ENCODE assay signal across 1 cellular context in genomic region chr12:122064034-122064777, GRCh38.
TF ChIP-seq lines count a peak whose summit lies in the region.

No MANE protein-coding gene starts in this region.

TF ChIP-seq in K562, 482 proteins besides CTCF, POLR2A, EP300 and RAD21 (continued from another document and continues in another):
- TF ChIP-seq, protein P1, sequence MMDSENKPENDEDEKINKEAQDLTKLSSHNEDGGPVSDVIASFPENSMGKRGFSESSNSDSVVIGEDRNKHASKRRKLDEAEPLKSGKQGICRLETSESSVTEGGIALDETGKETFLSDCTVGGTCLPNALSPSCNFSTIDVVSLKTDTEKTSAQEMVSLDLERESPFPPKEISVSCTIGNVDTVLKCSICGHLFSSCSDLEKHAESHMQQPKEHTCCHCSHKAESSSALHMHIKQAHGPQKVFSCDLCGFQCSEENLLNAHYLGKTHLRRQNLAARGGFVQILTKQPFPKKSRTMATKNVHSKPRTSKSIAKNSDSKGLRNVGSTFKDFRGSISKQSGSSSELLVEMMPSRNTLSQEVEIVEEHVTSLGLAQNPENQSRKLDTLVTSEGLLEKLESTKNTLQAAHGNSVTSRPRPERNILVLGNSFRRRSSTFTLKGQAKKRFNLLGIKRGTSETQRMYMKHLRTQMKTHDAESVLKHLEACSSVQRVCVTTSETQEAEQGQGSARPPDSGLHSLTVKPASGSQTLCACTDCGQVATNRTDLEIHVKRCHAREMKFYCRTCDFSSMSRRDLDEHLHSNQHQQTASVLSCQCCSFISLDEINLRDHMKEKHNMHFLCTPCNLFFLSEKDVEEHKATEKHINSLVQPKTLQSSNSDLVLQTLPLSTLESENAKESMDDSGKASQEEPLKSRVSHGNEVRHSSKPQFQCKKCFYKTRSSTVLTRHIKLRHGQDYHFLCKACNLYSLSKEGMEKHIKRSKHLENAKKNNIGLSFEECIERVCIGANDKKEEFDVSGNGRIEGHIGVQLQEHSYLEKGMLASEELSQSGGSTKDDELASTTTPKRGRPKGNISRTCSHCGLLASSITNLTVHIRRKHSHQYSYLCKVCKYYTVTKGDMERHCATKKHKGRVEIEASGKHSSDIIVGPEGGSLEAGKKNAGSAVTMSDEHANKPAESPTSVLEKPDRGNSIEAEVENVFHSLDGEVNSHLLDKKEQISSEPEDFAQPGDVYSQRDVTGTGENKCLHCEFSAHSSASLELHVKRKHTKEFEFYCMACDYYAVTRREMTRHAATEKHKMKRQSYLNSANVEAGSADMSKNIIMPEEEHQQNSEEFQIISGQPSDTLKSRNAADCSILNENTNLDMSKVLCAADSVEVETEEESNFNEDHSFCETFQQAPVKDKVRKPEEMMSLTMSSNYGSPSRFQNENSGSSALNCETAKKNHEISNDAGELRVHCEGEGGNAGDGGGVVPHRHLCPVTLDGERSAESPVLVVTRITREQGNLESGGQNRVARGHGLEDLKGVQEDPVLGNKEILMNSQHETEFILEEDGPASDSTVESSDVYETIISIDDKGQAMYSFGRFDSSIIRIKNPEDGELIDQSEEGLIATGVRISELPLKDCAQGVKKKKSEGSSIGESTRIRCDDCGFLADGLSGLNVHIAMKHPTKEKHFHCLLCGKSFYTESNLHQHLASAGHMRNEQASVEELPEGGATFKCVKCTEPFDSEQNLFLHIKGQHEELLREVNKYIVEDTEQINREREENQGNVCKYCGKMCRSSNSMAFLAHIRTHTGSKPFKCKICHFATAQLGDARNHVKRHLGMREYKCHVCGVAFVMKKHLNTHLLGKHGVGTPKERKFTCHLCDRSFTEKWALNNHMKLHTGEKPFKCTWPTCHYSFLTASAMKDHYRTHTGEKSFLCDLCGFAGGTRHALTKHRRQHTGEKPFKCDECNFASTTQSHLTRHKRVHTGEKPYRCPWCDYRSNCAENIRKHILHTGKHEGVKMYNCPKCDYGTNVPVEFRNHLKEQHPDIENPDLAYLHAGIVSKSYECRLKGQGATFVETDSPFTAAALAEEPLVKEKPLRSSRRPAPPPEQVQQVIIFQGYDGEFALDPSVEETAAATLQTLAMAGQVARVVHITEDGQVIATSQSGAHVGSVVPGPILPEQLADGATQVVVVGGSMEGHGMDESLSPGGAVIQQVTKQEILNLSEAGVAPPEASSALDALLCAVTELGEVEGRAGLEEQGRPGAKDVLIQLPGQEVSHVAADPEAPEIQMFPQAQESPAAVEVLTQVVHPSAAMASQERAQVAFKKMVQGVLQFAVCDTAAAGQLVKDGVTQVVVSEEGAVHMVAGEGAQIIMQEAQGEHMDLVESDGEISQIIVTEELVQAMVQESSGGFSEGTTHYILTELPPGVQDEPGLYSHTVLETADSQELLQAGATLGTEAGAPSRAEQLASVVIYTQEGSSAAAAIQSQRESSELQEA (IDR thresholded peaks at IDR 0.05; ENCODE audit: low read depth), result no peak
- TF ChIP-seq CBX2 (IDR thresholded peaks at IDR 0.05; ENCODE audit: insufficient read depth, low read length, poor library complexity, severe bottlenecking) (no peak), TFAM (CRISPR knock-in tag; conservative IDR thresholded peaks at IDR 0.05) (no peak), DDX20 (tag; IDR thresholded peaks at IDR 0.05; ENCODE audit: low read depth) (peak; percentile 76; the same call in 1 of the 2 replicates), MBD2 (IDR thresholded peaks at IDR 0.05; ENCODE audit: borderline replicate concordance, low read depth) (peak; percentile 87), NR2C1 (IDR thresholded peaks at IDR 0.05) (peak; percentile 81), NR2C1 (tag; IDR thresholded peaks at IDR 0.05) (peak; percentile 90), RBM22 (IDR thresholded peaks at IDR 0.05; ENCODE audit: low read depth, low read length, poor library complexity, severe bottlenecking) (no peak), ZNF583 (CRISPR knock-in tag; IDR thresholded peaks at IDR 0.05) (peak; percentile 92), ETV1 (tag; conservative IDR thresholded peaks at IDR 0.05; ENCODE audit: low read depth) (no peak; the same call in 1 of the 2 replicates), SMAD4 (CRISPR knock-in tag; conservative IDR thresholded peaks at IDR 0.05) (peak; percentile 92), BRD4 (IDR thresholded peaks at IDR 0.05) (peak; percentile 62; the same call in 1 of the 2 replicates), HDAC8 (tag; IDR thresholded peaks at IDR 0.05) (peak; percentile 97), PRPF4 (IDR thresholded peaks at IDR 0.05; ENCODE audit: insufficient read depth, low read depth, low read length, poor library complexity, severe bottlenecking) (no peak), ZFP30 (CRISPR knock-in tag; IDR thresholded peaks at IDR 0.05; ENCODE audit: borderline replicate concordance) (no peak), ZNF79 (CRISPR knock-in tag; IDR thresholded peaks at IDR 0.05; ENCODE audit: low read depth) (peak; percentile 57; the same call in 1 of the 2 replicates), YBX1 (IDR thresholded peaks at IDR 0.05) (no peak), ZNF134 (CRISPR knock-in tag; conservative IDR thresholded peaks at IDR 0.05) (peak; percentile 55; the same call in 1 of the 2 replicates), TCF15 (CRISPR knock-in tag; IDR thresholded peaks at IDR 0.05) (peak; percentile 93), ZFPM2 (CRISPR knock-in tag; IDR thresholded peaks at IDR 0.05) (0 out of 2 replicates have a peak, but pooled peaks have one; percentile 20), COPS2 (conservative IDR thresholded peaks at IDR 0.05) (no peak), PTTG1 (tag; IDR thresholded peaks at IDR 0.05; ENCODE audit: low read depth) (peak; percentile 57; the same call in 1 of the 2 replicates), HDAC3 (IDR thresholded peaks at IDR 0.05; ENCODE audit: borderline replicate concordance, partially characterized antibody) (no peak), VEZF1 (CRISPR knock-in tag; IDR thresholded peaks at IDR 0.05) (peak; percentile 89), NCOA2 (IDR thresholded peaks at IDR 0.05; ENCODE audit: partially characterized antibody in 2 of 2) (no peak), ZNF586 (CRISPR knock-in tag; conservative IDR thresholded peaks at IDR 0.05) (no peak), ILK (tag; IDR thresholded peaks at IDR 0.05; ENCODE audit: borderline replicate concordance, low read depth) (peak; percentile 41; the same call in 1 of the 2 replicates), DIDO1 (tag; IDR thresholded peaks at IDR 0.05; ENCODE audit: low read depth) (peak; percentile 52; the same call in 1 of the 2 replicates), POU5F1 (IDR thresholded peaks at IDR 0.05; ENCODE audit: borderline replicate concordance, low read depth, low read length, partially characterized antibody) (no peak), TFAP4 (CRISPR knock-in tag; IDR thresholded peaks at IDR 0.05; ENCODE audit: borderline replicate concordance) (peak; percentile 86; the same call in 1 of the 2 replicates), JUND (IDR thresholded peaks at IDR 0.05; ENCODE audit: borderline replicate concordance, low read depth, low read length) (peak; percentile 61), JUND (tag; IDR thresholded peaks at IDR 0.05; ENCODE audit: borderline replicate concordance, low read depth, low read length) (no peak; the same call in 2 of the 3 replicates), ZNF239 (CRISPR knock-in tag; IDR thresholded peaks at IDR 0.05) (peak; percentile 52), TOE1 (IDR thresholded peaks at IDR 0.05; ENCODE audit: borderline replicate concordance) (no peak), TOE1 (CRISPR knock-in tag; IDR thresholded peaks at IDR 0.05; ENCODE audit: borderline replicate concordance, low read depth) (no peak), NFE2L1 (tag; IDR thresholded peaks at IDR 0.05; ENCODE audit: borderline replicate concordance, low read depth) (peak; percentile 30; the same call in 1 of the 2 replicates)
- TF ChIP-seq, protein P2, sequence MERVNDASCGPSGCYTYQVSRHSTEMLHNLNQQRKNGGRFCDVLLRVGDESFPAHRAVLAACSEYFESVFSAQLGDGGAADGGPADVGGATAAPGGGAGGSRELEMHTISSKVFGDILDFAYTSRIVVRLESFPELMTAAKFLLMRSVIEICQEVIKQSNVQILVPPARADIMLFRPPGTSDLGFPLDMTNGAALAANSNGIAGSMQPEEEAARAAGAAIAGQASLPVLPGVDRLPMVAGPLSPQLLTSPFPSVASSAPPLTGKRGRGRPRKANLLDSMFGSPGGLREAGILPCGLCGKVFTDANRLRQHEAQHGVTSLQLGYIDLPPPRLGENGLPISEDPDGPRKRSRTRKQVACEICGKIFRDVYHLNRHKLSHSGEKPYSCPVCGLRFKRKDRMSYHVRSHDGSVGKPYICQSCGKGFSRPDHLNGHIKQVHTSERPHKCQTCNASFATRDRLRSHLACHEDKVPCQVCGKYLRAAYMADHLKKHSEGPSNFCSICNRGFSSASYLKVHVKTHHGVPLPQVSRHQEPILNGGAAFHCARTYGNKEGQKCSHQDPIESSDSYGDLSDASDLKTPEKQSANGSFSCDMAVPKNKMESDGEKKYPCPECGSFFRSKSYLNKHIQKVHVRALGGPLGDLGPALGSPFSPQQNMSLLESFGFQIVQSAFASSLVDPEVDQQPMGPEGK (CRISPR knock-in tag; IDR thresholded peaks at IDR 0.05; ENCODE audit: borderline replicate concordance), result peak; percentile 79; the same call in 1 of the 2 replicates
- TF ChIP-seq, protein P3, sequence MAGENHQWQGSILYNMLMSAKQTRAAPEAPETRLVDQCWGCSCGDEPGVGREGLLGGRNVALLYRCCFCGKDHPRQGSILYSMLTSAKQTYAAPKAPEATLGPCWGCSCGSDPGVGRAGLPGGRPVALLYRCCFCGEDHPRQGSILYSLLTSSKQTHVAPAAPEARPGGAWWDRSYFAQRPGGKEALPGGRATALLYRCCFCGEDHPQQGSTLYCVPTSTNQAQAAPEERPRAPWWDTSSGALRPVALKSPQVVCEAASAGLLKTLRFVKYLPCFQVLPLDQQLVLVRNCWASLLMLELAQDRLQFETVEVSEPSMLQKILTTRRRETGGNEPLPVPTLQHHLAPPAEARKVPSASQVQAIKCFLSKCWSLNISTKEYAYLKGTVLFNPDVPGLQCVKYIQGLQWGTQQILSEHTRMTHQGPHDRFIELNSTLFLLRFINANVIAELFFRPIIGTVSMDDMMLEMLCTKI (IDR thresholded peaks at IDR 0.05; ENCODE audit: partially characterized antibody), result no peak
- TF ChIP-seq, protein P4, sequence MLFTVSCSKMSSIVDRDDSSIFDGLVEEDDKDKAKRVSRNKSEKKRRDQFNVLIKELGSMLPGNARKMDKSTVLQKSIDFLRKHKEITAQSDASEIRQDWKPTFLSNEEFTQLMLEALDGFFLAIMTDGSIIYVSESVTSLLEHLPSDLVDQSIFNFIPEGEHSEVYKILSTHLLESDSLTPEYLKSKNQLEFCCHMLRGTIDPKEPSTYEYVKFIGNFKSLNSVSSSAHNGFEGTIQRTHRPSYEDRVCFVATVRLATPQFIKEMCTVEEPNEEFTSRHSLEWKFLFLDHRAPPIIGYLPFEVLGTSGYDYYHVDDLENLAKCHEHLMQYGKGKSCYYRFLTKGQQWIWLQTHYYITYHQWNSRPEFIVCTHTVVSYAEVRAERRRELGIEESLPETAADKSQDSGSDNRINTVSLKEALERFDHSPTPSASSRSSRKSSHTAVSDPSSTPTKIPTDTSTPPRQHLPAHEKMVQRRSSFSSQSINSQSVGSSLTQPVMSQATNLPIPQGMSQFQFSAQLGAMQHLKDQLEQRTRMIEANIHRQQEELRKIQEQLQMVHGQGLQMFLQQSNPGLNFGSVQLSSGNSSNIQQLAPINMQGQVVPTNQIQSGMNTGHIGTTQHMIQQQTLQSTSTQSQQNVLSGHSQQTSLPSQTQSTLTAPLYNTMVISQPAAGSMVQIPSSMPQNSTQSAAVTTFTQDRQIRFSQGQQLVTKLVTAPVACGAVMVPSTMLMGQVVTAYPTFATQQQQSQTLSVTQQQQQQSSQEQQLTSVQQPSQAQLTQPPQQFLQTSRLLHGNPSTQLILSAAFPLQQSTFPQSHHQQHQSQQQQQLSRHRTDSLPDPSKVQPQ (CRISPR knock-in tag; IDR thresholded peaks at IDR 0.05; ENCODE audit: borderline replicate concordance), result no peak
- TF ChIP-seq, protein P5, sequence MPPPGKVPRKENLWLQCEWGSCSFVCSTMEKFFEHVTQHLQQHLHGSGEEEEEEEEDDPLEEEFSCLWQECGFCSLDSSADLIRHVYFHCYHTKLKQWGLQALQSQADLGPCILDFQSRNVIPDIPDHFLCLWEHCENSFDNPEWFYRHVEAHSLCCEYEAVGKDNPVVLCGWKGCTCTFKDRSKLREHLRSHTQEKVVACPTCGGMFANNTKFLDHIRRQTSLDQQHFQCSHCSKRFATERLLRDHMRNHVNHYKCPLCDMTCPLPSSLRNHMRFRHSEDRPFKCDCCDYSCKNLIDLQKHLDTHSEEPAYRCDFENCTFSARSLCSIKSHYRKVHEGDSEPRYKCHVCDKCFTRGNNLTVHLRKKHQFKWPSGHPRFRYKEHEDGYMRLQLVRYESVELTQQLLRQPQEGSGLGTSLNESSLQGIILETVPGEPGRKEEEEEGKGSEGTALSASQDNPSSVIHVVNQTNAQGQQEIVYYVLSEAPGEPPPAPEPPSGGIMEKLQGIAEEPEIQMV (tag; conservative IDR thresholded peaks at IDR 0.05; ENCODE audit: low read depth), result peak; percentile 79
